In the genomic region with DNA sequence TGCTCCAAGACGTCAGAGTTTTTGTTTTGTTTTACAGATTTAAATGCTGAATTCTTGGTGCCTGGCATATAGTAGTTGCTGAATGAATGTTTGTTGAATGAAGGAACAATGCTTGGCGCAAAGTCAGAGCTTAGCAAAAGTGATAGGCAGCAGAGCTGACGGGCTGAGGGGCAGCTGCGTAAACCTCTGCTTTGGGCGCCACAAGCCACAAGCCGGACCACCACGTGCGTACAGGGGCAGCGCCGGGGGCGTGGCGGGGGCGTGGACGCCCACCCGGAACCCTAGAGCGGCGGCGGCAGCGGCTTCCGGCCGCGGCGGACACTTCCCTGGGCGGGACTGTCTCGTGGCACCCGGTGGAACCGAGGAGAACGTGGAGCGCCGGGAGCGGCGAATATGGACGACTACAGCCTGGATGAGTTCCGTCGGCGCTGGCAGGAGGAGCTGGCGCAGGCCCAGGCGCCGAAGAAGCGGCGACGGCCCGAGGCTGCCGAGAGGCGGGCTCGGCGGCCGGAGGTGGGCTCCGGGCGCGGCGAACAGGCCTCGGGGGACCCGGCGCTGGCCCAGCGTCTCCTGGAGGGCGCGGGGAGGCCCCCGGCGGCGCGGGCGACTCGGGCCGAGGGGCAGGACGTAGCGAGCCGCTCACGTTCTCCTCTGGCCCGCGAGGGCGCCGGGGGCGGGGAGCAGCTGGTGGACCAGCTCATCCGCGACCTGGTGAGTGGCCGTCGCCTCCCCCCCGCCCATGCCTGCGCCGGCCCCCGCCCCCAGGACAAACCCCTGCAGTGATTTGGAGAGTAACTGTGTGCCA, we compare ENCODE assay signal across 8 cellular contexts. TPM values are rescaled to one million over a fixed set of nuclear protein-coding genes. Genes with fewer than 3 reads are reported as not detected.
DNase-seq lines count a peak whose midpoint lies in the region; ATAC-seq and TF ChIP-seq lines count a peak whose summit lies in the region.

A gene with protein sequence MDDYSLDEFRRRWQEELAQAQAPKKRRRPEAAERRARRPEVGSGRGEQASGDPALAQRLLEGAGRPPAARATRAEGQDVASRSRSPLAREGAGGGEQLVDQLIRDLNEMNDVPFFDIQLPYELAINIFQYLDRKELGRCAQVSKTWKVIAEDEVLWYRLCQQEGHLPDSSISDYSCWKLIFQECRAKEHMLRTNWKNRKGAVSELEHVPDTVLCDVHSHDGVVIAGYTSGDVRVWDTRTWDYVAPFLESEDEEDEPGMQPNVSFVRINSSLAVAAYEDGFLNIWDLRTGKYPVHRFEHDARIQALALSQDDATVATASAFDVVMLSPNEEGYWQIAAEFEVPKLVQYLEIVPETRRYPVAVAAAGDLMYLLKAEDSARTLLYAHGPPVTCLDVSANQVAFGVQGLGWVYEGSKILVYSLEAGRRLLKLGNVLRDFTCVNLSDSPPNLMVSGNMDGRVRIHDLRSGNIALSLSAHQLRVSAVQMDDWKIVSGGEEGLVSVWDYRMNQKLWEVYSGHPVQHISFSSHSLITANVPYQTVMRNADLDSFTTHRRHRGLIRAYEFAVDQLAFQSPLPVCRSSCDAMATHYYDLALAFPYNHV (plus strand): TSS at position 306 of the 805 bp plus-strand sequence. CDS start 88 bp downstream, at position 394.

- H2AFZ ChIP-seq in parathyroid adenoma = peak within 1 kb of the TSS; percentile 99

- WGBS in tibial nerve, 2 donors = 1% methylated on average over 15 to 42 of the region's 82 CpGs

- in situ Hi-C loops in SK-MEL-5 (cut with HindIII; ENCODE audit: low pct_unique_long_range_greater_than_20kb, low sequenced_read_pairs) = no loop called here

- H3K27ac ChIP-seq in KOPT-K1 (ENCODE audit: low read depth, low read length, poor library complexity, severe bottlenecking) (peak within 1 kb of the TSS; percentile 50), parathyroid adenoma (peak within 1 kb of the TSS; percentile 51), tibial nerve (peak within 1 kb of the TSS; percentile 61 to 90 (median 70))

- intact Hi-C loops in Right ventricle myocardium superior (cut with DNase I) = loop anchor here (10.0 kb wide), 1 partner anchor 104 kb away; no protein-coding TSS in a partner anchor

- H3K4me3 Mint-ChIP-seq in activated naive CD8-positive, alpha-beta T cell = peak within 1 kb of the TSS; percentile 91

- ATAC-seq in GM21786 (IDR thresholded peaks at IDR 0.05; ENCODE audit: unreplicated experiment) (peak; percentile 91), Right ventricle myocardium superior (ENCODE audit: poor library complexity) (peak; percentile 96)

- H3K36me3 ChIP-seq in KOPT-K1 (ENCODE audit: insufficient read depth, low read length) (peaks cover 5% of the 10 kb centered on the region; the same call in 1 of the 2 replicates), parathyroid adenoma (ENCODE audit: control insufficient read depth, insufficient read depth, low read length) (no peaks in the 10 kb centered on the region), tibial nerve (peaks cover 0 to 3% (median 0%) of the 10 kb centered on the region in 3 donors)

- TF ChIP-seq CTCF in parathyroid adenoma (IDR thresholded peaks at IDR 0.05) (no peak), tibial nerve (IDR thresholded peaks at IDR 0.05) (no peak)

- TF ChIP-seq POLR2A in tibial nerve (IDR thresholded peaks at IDR 0.05) = no peak

- peak in 1 of 2 donors; percentile 42 for TF ChIP-seq EP300 in tibial nerve (IDR thresholded peaks at IDR 0.05)

- peaks cover 40% of the 10 kb centered on the region for H3K4me1 Mint-ChIP-seq in activated naive CD8-positive, alpha-beta T cell (ENCODE audit: low read depth)

- H3K27me3 ChIP-seq in parathyroid adenoma (ENCODE audit: control insufficient read depth, insufficient read depth, low read length) (no peaks in the 10 kb centered on the region), tibial nerve (no peaks in the 10 kb centered on the region)

- H3K9me3 ChIP-seq in KOPT-K1 (ENCODE audit: insufficient read depth, low read length, poor library complexity, severe bottlenecking) (no peaks in the 10 kb centered on the region), parathyroid adenoma (ENCODE audit: control insufficient read depth, low read length) (no peaks in the 10 kb centered on the region), tibial nerve (no peaks in the 10 kb centered on the region)

- peaks cover 2% of the 10 kb centered on the region for H3K36me3 Mint-ChIP-seq in activated naive CD8-positive, alpha-beta T cell

- peak within 1 kb of the TSS; percentile 91 for H3K27ac Mint-ChIP-seq in activated naive CD8-positive, alpha-beta T cell

- H3K4me3 ChIP-seq in parathyroid adenoma (ENCODE audit: low read depth, low read length) = peak within 1 kb of the TSS; percentile 57
- peak within 1 kb of the TSS; percentile 72 to 99 (median 78) for H3K4me3 ChIP-seq in tibial nerve

- no peak within 1 kb of the TSS for H3K9ac ChIP-seq in parathyroid adenoma

- H3K9me3 Mint-ChIP-seq in activated naive CD8-positive, alpha-beta T cell (ENCODE audit: low read depth) = no peaks in the 10 kb centered on the region

- peaks cover 2% of the 10 kb centered on the region for H3K79me2 ChIP-seq in parathyroid adenoma

- H3K4me2 ChIP-seq in parathyroid adenoma (ENCODE audit: low read length) = peak within 1 kb of the TSS; percentile 54

- H3K4me1 ChIP-seq in parathyroid adenoma (no peaks in the 10 kb centered on the region), tibial nerve (peaks cover 0 to 18% (median 7%) of the 10 kb centered on the region in 4 donors)

- DNase-seq in ELF-1 (ENCODE audit: low read depth, low spot score) (peak; percentile 83), SK-MEL-5 (ENCODE audit: low read depth, low spot score) (peak; percentile 87), Right ventricle myocardium superior (peak; percentile 87), tibial nerve (ENCODE audit: low spot score in 2 of 2) (peak in 1 of 2 donors; percentile 15)

- H3K27me3 Mint-ChIP-seq in activated naive CD8-positive, alpha-beta T cell = no peaks in the 10 kb centered on the region

RNA-seq across cellular contexts. Expression of the gene that starts here (rescaled TPM):
- 14.2 and 15.6 TPM in 2 replicates for total RNA-seq in SK-MEL-5 (2014; rRNA removed; shearing (Covaris generic))
- polyA plus RNA-seq in SK-MEL-5 (2015; cell fraction: cytosol; rRNA removed) = 23.4 and 26.4 TPM in 2 replicates
- polyA plus RNA-seq in SK-MEL-5 (2015; cell fraction: nucleus; rRNA removed) = 22.1 and 26.9 TPM in 2 replicates
- 5.5 TPM for total RNA-seq in Right ventricle myocardium superior
- 10 to 100 TPM; 26.7 to 38.4 (median 29.0) TPM for total RNA-seq in tibial nerve
